ENCODE assay signal across 21 cellular contexts in genomic region chr10:71433983-71434744, GRCh38. TPM values are rescaled to one million over a fixed set of nuclear protein-coding genes. Genes with fewer than 3 reads are reported as not detected.
DNase-seq lines count a peak whose midpoint lies in the region; ATAC-seq and TF ChIP-seq lines count a peak whose summit lies in the region.
"Had no signal": no experiment of that assay in that cellular context is flagged by ENCODE, and none has a peak within 500 bp of the region (broad histone marks: within the 10 kb centered on the region; RNA-seq: fewer than 3 reads in every experiment).

No MANE protein-coding gene starts in this region.

- DNase-seq in activated gamma-delta T cell treated with Interleukin-2 at 50 U/mL for 16 hours (peak; percentile 40), activated gamma-delta T cell (lab: John Stamatoyannopoulos, UW) (no peak), left lobe of liver (ENCODE audit: low spot score) (peak; percentile 33), stomach (peak; percentile 23), SIG-M5 treated with dmso at 0.1 percent for 504 hours (lab: John Stamatoyannopoulos, UW; ENCODE audit: unreplicated experiment) (no peak), hippocampal formation (lab: John Stamatoyannopoulos, UW) (no peak)
- no peak for DNase-seq in activated naive CD8-positive, alpha-beta T cell treated with anti-CD3 and anti-CD28 coated beads, Interleukin-2, amount 10 ng/mL, durations not matched to agents 7 days and 5 days
- DNase-seq: amniotic stem cell; MM.1S; NCI-H187; NCI-H526; stimulated activated CD4-positive, alpha-beta T cell treated with anti-CD3 and anti-CD28 coated beads, Interleukin-4, amount 100 ng/mL, for 24 hours; T-helper 1 cell; upper lobe of right lung had no signal

- no peaks in the 10 kb centered on the region for H3K9me3 ChIP-seq in stomach
- H3K9me3 ChIP-seq: gastroesophageal sphincter, HAP-1, neutrophil, upper lobe of right lung had no signal

- H3K4me1 Mint-ChIP-seq in activated naive CD8-positive, alpha-beta T cell treated with anti-CD3 and anti-CD28 coated beads, Interleukin-2, amount 10 ng/mL, durations not matched to agents 7 days and 5 days, result peaks cover 10% of the 10 kb centered on the region

- peaks cover 0 to 15% (median 0%) of the 10 kb centered on the region in 4 donors for H3K4me1 ChIP-seq in stomach
- H3K4me1 ChIP-seq: HAP-1, upper lobe of right lung had no signal

- TF ChIP-seq POLR2A in stomach (IDR thresholded peaks at IDR 0.05), result no peak

- WGBS in stomach, 5 donors, result 79 to 87% (median 85%) methylated on average over 8 of the region's 8 CpGs

- H3K4me3 Mint-ChIP-seq in activated naive CD8-positive, alpha-beta T cell treated with anti-CD3 and anti-CD28 coated beads, Interleukin-2, amount 10 ng/mL, durations not matched to agents 7 days and 5 days, result no peak overlapping the region
- H3K4me3 Mint-ChIP-seq: WTC11 had no signal

- no peak overlapping the region for H3K4me3 ChIP-seq in stomach
- H3K4me3 ChIP-seq: gastroesophageal sphincter, HAP-1, upper lobe of right lung had no signal

- ATAC-seq in activated naive CD8-positive, alpha-beta T cell treated with anti-CD3 and anti-CD28 coated beads, Interleukin-2, amount 10 ng/mL, durations not matched to agents 7 days and 5 days (ENCODE audit: low read depth), result peak; percentile 71
- ATAC-seq in left lobe of liver, result no peak
- ATAC-seq in HG02981 (IDR thresholded peaks at IDR 0.05; ENCODE audit: unreplicated experiment), result no peak
- ATAC-seq: gastroesophageal sphincter, upper lobe of right lung, WTC11 had no signal

- no peak overlapping the region for H3K27ac ChIP-seq in stomach
- H3K27ac ChIP-seq: gastroesophageal sphincter, neutrophil, upper lobe of right lung had no signal

- no peaks in the 10 kb centered on the region for H3K36me3 ChIP-seq in stomach
- H3K36me3 ChIP-seq: gastroesophageal sphincter, HAP-1, neutrophil, upper lobe of right lung had no signal

- H3K27me3 Mint-ChIP-seq in activated naive CD8-positive, alpha-beta T cell treated with anti-CD3 and anti-CD28 coated beads, Interleukin-2, amount 10 ng/mL, durations not matched to agents 7 days and 5 days, result peaks cover 3% of the 10 kb centered on the region

- intact Hi-C loops in stomach (cut with DNase I; ENCODE audit: low total_unique reads), result no loop called here

- POLR2A ChIA-PET in activated naive CD8-positive, alpha-beta T cell treated with anti-CD3 and anti-CD28 coated beads, Interleukin-2, amount 10 ng/mL, durations not matched to agents 7 days and 5 days (lab: Charles Lee), result no interaction called here

- H3K36me3 Mint-ChIP-seq in activated naive CD8-positive, alpha-beta T cell treated with anti-CD3 and anti-CD28 coated beads, Interleukin-2, amount 10 ng/mL, durations not matched to agents 7 days and 5 days, result no peaks in the 10 kb centered on the region
- H3K36me3 Mint-ChIP-seq: WTC11 had no signal

- H3K27me3 ChIP-seq in stomach, result peaks cover 0 to 5% (median 0%) of the 10 kb centered on the region in 3 donors
- H3K27me3 ChIP-seq: gastroesophageal sphincter, neutrophil, upper lobe of right lung had no signal

- no peaks in the 10 kb centered on the region for H3K9me3 Mint-ChIP-seq in activated naive CD8-positive, alpha-beta T cell treated with anti-CD3 and anti-CD28 coated beads, Interleukin-2, amount 10 ng/mL, durations not matched to agents 7 days and 5 days
- H3K9me3 Mint-ChIP-seq: WTC11 had no signal

- TF ChIP-seq EP300 in stomach (IDR thresholded peaks at IDR 0.05), result no peak

- TF ChIP-seq CTCF in stomach (IDR thresholded peaks at IDR 0.05), result no peak

- H3K27ac Mint-ChIP-seq in activated naive CD8-positive, alpha-beta T cell treated with anti-CD3 and anti-CD28 coated beads, Interleukin-2, amount 10 ng/mL, durations not matched to agents 7 days and 5 days, result no peak overlapping the region
- H3K27ac Mint-ChIP-seq: WTC11 had no signal

RNA-seq across cellular contexts. Expression of gene CDH23, which starts 37.4 kb away (rescaled TPM):
- total RNA-seq in activated naive CD8-positive, alpha-beta T cell treated with anti-CD3 and anti-CD28 coated beads, Interleukin-2, amount 10 ng/mL, durations not matched to agents 7 days and 5 days, result 1 to 10 TPM; 3.7 to 5.3 TPM
- total RNA-seq in left lobe of liver, result 20.9 TPM
- 1 to 10 TPM; 1.7 to 8.2 (median 4.0) TPM for total RNA-seq in stomach
- under 1 TPM; 0.31 to 0.53 (median 0.37) TPM for polyA plus RNA-seq in stomach
- total RNA-seq: chondrocyte, endothelial cell of umbilical vein had no signal
- polyA plus RNA-seq: endothelial cell of umbilical vein had no signal

Comparison
In these comparisons a context has a peak if more than half of its experiments do, and no peak if none do; other contexts are left out.
1. DNase-seq: peak in activated gamma-delta T cell treated with Interleukin-2 at 50 U/mL for 16 hours (single experiment), left lobe of liver (single experiment) and stomach (single experiment); none in activated gamma-delta T cell (single experiment), activated naive CD8-positive, alpha-beta T cell treated with anti-CD3 and anti-CD28 coated beads, Interleukin-2, amount 10 ng/mL, durations not matched to agents 7 days and 5 days (single experiment), SIG-M5 treated with dmso at 0.1 percent for 504 hours (single experiment) and hippocampal formation (0 of 2).